In the genomic region with DNA sequence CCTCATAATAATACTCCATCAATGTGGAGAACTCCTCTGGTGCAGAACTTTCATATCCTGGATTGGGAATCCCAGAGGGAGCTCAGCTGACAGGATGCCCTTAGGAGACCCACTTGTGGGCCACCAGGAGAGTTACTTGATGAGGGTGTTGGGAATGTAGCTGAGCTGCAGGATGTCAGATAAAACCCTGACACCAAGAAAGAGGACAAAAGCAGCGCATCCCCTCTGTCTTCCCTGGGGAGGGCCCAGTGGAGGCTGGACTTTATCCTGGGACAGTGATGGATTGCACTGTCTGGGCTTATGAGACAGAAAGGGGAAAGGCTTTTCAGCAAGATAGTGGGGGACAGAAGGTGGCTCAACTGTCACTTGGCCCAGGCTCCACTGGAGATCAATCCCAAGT, we compare ENCODE assay signal across 2 cellular contexts.
TF ChIP-seq lines count a peak whose summit lies in the region.

No MANE protein-coding gene starts in this region.

TF ChIP-seq in GM23338, 12 proteins besides CTCF, POLR2A, EP300 and RAD21:
- TF ChIP-seq REST (IDR thresholded peaks at IDR 0.05; ENCODE audit: unreplicated experiment), result peak; percentile 1
- TF ChIP-seq EZH2 (IDR thresholded peaks at IDR 0.05; ENCODE audit: low read depth, unreplicated experiment), result no peak
- TF ChIP-seq NANOG (IDR thresholded peaks at IDR 0.05; ENCODE audit: borderline replicate concordance), result no peak
- no peak for TF ChIP-seq EZH2phosphoT487 (IDR thresholded peaks at IDR 0.05; ENCODE audit: unreplicated experiment)

TF ChIP-seq in WTC11, 78 proteins besides CTCF, POLR2A, EP300 and RAD21 (continued from another document):
- TF ChIP-seq AR (CRISPR knock-in tag; IDR thresholded peaks at IDR 0.05) (no peak), CREB1 (CRISPR knock-in tag; IDR thresholded peaks at IDR 0.05) (no peak), GABPB1 (CRISPR knock-in tag; IDR thresholded peaks at IDR 0.05) (no peak), ZNF138 (CRISPR knock-in tag; conservative IDR thresholded peaks at IDR 0.05) (no peak), ATF1 (CRISPR knock-in tag; IDR thresholded peaks at IDR 0.05) (no peak), EMX1 (CRISPR knock-in tag; IDR thresholded peaks at IDR 0.05) (no peak), ZNF671 (CRISPR knock-in tag; IDR thresholded peaks at IDR 0.05) (no peak), ZNF232 (CRISPR knock-in tag; IDR thresholded peaks at IDR 0.05) (no peak), ZNF396 (CRISPR knock-in tag; IDR thresholded peaks at IDR 0.05; ENCODE audit: borderline replicate concordance) (no peak)
